21 cellular contexts compared by ENCODE assay signal in genomic region chr5:174617285-174617684, GRCh38.
"Had no signal": no experiment of that assay in that cellular context is flagged by ENCODE, and none has a peak within 500 bp of the region (broad histone marks: within the 10 kb centered on the region; RNA-seq: fewer than 3 reads in every experiment).

No MANE protein-coding gene starts in this region.

- H3K27ac Mint-ChIP-seq: activated CD8-positive, alpha-beta T cell treated with anti-CD3 and anti-CD28 coated beads, Interleukin-2, amount 10 ng/mL, durations not matched to agents 7 days and 5 days; activated naive CD8-positive, alpha-beta T cell treated with anti-CD3 and anti-CD28 coated beads, Interleukin-2, amount 50 U/mL, for 24 hours; activated T-helper 1 cell treated with anti-CD3 and anti-CD28 coated beads, Interleukin-12 subunit alpha, Interleukin-12 subunit beta, Interleukin-2, Interleukin-4 antibody, amounts not matched to agents 30 ng/mL and 10 ng/mL and 1 ng/mL, durations not matched to agents 14 hours and 24 hours and 36 hours; natural killer cell treated with Interleukin-12 subunit alpha and Interleukin-12 subunit beta and Interleukin-15 and Interleukin-18, amount 100 ng/mL, for 72 hours; T-helper 2 cell treated with Interferon-gamma antibody and Interleukin-4, amounts not matched to agents 5 μg/mL and 100 μg/mL, for 36 hours had no signal

- H3K4me1 Mint-ChIP-seq: activated naive CD8-positive, alpha-beta T cell treated with anti-CD3 and anti-CD28 coated beads, Interleukin-2, amount 50 U/mL, for 24 hours had no signal

- H3K36me3 ChIP-seq: heart right ventricle, left lung, neutrophil, ovary, thyroid gland had no signal

- H3K9me3 Mint-ChIP-seq: activated T-helper 1 cell treated with anti-CD3 and anti-CD28 coated beads, Interleukin-12 subunit alpha, Interleukin-12 subunit beta, Interleukin-2, Interleukin-4 antibody, amounts not matched to agents 30 ng/mL and 10 ng/mL and 1 ng/mL, durations not matched to agents 14 hours and 24 hours and 36 hours; natural killer cell treated with Interleukin-12 subunit alpha and Interleukin-12 subunit beta and Interleukin-15 and Interleukin-18, amount 100 ng/mL, for 72 hours; T-helper 2 cell treated with Interferon-gamma antibody and Interleukin-4, amounts not matched to agents 5 μg/mL and 100 μg/mL, for 36 hours had no signal

- H3K4me3 Mint-ChIP-seq: activated CD8-positive, alpha-beta T cell treated with anti-CD3 and anti-CD28 coated beads, Interleukin-2, amount 10 ng/mL, durations not matched to agents 7 days and 5 days; activated naive CD8-positive, alpha-beta T cell treated with anti-CD3 and anti-CD28 coated beads, Interleukin-2, amount 50 U/mL, for 24 hours; activated T-helper 1 cell treated with anti-CD3 and anti-CD28 coated beads, Interleukin-12 subunit alpha, Interleukin-12 subunit beta, Interleukin-2, Interleukin-4 antibody, amounts not matched to agents 30 ng/mL and 10 ng/mL and 1 ng/mL, durations not matched to agents 14 hours and 24 hours and 36 hours; natural killer cell treated with Interleukin-12 subunit alpha and Interleukin-12 subunit beta and Interleukin-15 and Interleukin-18, amount 100 ng/mL, for 72 hours; T-helper 2 cell treated with Interferon-gamma antibody and Interleukin-4, amounts not matched to agents 5 μg/mL and 100 μg/mL, for 36 hours had no signal

- H3K4me1 ChIP-seq: heart right ventricle, left lung, thyroid gland had no signal

- H3K27me3 ChIP-seq: ovary, thyroid gland had no signal

- H3K4me3 ChIP-seq: heart right ventricle, left lung, ovary, thyroid gland had no signal

- DNase-seq: activated CD4-positive, alpha-beta T cell treated with anti-CD3 and anti-CD28 coated beads for 1 hour; activated CD4-positive, alpha-beta T cell treated with anti-CD3 and anti-CD28 coated beads, Interleukin-2, amount 50 U/mL, for 1 hour; activated CD8-positive, alpha-beta T cell treated with anti-CD3 and anti-CD28 coated beads, Interleukin-2, amount 10 ng/mL, durations not matched to agents 7 days and 5 days; activated gamma-delta T cell; activated naive CD4-positive, alpha-beta T cell treated with anti-CD3 and anti-CD28 coated beads, Interleukin-2, amount 50 U/mL, for 16 hours; activated naive CD8-positive, alpha-beta T cell treated with anti-CD3 and anti-CD28 coated beads, Interleukin-2, amount 50 U/mL, for 24 hours; cortex of kidney; heart right ventricle; kidney; left lung; mammary epithelial cell; ovary; right cardiac atrium; stimulated activated CD4-positive, alpha-beta T cell treated with anti-CD3 and anti-CD28 coated beads, Interleukin-12 subunit alpha, Interleukin-12 subunit beta, amount 100 ng/mL, for 4 hours; stimulated activated CD4-positive, alpha-beta T cell treated with anti-CD3 and anti-CD28 coated beads, Interleukin-4, amount 100 ng/mL, for 4 hours; stimulated activated naive CD8-positive, alpha-beta T cell treated with anti-CD3 and anti-CD28 coated beads, Interleukin-15, Interleukin-2, amounts not matched to agents 100 U/mL and 50 U/mL, for 24 hours; thyroid gland had no signal

- H3K36me3 Mint-ChIP-seq: natural killer cell treated with Interleukin-12 subunit alpha and Interleukin-12 subunit beta and Interleukin-15 and Interleukin-18, amount 100 ng/mL, for 72 hours had no signal

- H3K27ac ChIP-seq: heart right ventricle, left lung, neutrophil, ovary, thyroid gland had no signal

- ATAC-seq: activated CD8-positive, alpha-beta T cell treated with anti-CD3 and anti-CD28 coated beads, Interleukin-2, amount 10 ng/mL, durations not matched to agents 7 days and 5 days; activated naive CD8-positive, alpha-beta T cell treated with anti-CD3 and anti-CD28 coated beads, Interleukin-2, amount 50 U/mL, for 24 hours; heart right ventricle; left lung; natural killer cell treated with Interleukin-12 subunit alpha and Interleukin-12 subunit beta and Interleukin-15 and Interleukin-18, amount 100 ng/mL, for 72 hours; right cardiac atrium; stimulated activated naive CD8-positive, alpha-beta T cell treated with anti-CD3 and anti-CD28 coated beads, Interleukin-15, Interleukin-2, amounts not matched to agents 100 U/mL and 50 U/mL, for 24 hours had no signal

- H3K9me3 ChIP-seq: left lung, neutrophil, ovary, thyroid gland had no signal
